ENCODE assay signal across 16 cellular contexts in the genomic region with DNA sequence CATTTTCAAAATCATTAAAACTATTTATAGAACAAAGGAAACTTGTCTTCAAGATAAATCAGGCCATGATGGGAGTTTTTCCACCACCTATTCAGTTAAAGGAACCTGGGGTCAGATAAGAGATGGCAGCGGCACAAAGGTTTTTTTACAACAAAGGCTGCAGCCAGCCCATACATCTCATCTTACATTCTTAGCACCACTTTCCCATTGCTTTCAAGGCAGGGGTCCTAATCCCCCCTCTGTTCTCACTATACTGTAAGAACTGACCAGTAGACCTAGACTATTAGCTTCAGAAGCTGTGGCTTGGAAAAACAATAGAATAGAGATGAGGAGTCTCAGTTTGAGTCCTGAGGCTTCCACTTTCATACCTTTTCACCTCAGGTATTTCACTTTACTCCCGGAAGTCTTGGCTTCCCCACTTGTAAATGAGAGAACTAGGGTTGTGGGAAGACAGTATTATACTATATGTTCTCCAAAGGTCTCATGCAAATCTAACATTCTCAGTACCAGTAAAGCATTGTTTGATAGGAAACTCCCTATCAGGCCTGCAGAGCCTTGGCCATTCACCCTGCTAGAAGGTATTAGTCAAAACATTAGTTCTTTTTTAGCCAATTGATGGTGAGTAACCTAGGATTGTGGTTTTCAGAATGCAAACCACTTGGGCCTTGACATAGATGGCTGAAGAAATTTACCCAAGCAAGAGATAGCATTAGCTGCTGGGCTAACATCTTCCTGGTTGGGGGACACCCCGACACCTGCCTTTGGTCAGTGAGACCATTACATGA.
A peak's percentile ranks its signal among the peaks of the same experiment; 100 is the strongest.
DNase-seq lines count a peak whose midpoint lies in the region; ATAC-seq and FAIRE-seq lines count a peak whose summit lies in the region.
"Had no signal": no experiment of that assay in that cellular context is flagged by ENCODE, and none has a peak within 500 bp of the region (broad histone marks: within the 10 kb centered on the region; RNA-seq: fewer than 3 reads in every experiment).

No MANE protein-coding gene starts in this region.

- DNase-seq in NCI-H446 (lab: John Stamatoyannopoulos, UW) (no peak), RCC 7860 (ENCODE audit: low spot score) (no peak), NCI-H510A (lab: John Stamatoyannopoulos, UW) (no peak), NCI-H187 treated with DMSO at 0.1 percent for 48 hours (lab: John Stamatoyannopoulos, UW) (no peak)
- DNase-seq: activated T-cell treated with anti-CD3 and anti-CD28 coated beads, Interleukin-2, amount 50 U/mL, for 1 hour; amygdala; cortex of kidney; NCI-H2171; right lobe of liver; stimulated activated CD4-positive, alpha-beta T cell treated with anti-CD3 and anti-CD28 coated beads, Interleukin-4, amount 100 ng/mL, for 4 hours; stomach had no signal

- FAIRE-seq in RCC 7860 (lab: Jason Lieb, UNC) = no peak
- FAIRE-seq: H54 had no signal

- ATAC-seq in GM18519 (IDR thresholded peaks at IDR 0.05; ENCODE audit: low FRiP score, unreplicated experiment) = peak; percentile 83
- peak; percentile 79 for ATAC-seq in GM21423 (IDR thresholded peaks at IDR 0.05; ENCODE audit: unreplicated experiment)
- peak; percentile 77 for ATAC-seq in HG02885 (IDR thresholded peaks at IDR 0.05; ENCODE audit: poor library complexity, unreplicated experiment)
- ATAC-seq in HG03575 (IDR thresholded peaks at IDR 0.05; ENCODE audit: extremely low read depth, insufficient number of reproducible peaks, low FRiP score, unreplicated experiment) = peak; percentile 79
- ATAC-seq: right lobe of liver had no signal
